Comparison of ENCODE assay signal across 1 cellular context in the genomic region with DNA sequence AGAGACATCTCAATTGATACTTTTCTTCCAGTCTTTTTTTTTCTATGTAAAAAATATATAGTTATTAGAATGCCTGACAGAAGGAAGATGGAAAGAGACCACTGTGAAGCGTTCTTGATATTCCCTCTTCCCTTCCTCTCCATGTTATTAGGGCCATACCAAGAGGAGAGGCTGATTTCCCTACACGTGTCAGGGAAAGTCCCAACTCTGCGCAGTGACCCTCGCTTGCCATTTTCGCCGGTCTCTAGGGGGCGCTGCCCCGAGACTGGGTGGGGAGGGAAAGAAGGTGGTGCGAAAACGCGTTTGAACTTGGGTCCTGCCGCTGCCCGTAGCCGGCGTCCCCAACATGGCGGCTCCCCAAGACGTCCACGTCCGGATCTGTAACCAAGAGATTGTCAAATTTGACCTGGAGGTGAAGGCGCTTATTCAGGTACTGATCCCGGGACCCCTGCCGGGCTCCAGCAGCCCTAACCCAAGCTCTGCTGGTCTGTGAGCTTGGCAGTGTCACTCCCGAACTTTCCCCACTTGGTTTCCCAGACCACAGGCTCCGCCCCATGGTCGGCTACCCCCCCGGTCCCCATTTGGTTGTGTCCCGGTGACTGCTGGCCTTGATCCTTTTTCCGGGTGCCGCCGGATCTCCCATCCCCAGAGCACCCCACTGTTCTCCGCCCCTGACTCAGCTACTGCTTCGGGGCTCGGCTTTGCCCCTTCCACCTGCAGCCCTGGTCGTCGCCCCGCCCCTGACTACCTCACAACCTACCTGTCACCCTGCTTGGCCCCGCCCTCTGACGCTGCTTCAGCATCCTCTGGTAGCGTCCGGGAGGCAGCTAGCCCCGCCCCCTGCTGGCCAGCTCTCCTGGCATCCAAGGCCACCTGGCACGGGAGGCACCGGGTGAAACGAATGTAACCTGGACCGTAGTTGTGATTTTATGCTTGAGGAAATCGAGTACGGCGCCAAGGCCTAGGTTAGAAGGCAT.
TF ChIP-seq lines count a peak whose summit lies in the region.

A gene with protein sequence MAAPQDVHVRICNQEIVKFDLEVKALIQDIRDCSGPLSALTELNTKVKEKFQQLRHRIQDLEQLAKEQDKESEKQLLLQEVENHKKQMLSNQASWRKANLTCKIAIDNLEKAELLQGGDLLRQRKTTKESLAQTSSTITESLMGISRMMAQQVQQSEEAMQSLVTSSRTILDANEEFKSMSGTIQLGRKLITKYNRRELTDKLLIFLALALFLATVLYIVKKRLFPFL (plus strand): TSS at position 332 of the 977 bp plus-strand sequence. CDS start 15 bp downstream, at position 347.

TF ChIP-seq in HepG2, 621 proteins besides CTCF, POLR2A, EP300 and RAD21 (continued from another document and continues in another):
- TF ChIP-seq, protein P1, sequence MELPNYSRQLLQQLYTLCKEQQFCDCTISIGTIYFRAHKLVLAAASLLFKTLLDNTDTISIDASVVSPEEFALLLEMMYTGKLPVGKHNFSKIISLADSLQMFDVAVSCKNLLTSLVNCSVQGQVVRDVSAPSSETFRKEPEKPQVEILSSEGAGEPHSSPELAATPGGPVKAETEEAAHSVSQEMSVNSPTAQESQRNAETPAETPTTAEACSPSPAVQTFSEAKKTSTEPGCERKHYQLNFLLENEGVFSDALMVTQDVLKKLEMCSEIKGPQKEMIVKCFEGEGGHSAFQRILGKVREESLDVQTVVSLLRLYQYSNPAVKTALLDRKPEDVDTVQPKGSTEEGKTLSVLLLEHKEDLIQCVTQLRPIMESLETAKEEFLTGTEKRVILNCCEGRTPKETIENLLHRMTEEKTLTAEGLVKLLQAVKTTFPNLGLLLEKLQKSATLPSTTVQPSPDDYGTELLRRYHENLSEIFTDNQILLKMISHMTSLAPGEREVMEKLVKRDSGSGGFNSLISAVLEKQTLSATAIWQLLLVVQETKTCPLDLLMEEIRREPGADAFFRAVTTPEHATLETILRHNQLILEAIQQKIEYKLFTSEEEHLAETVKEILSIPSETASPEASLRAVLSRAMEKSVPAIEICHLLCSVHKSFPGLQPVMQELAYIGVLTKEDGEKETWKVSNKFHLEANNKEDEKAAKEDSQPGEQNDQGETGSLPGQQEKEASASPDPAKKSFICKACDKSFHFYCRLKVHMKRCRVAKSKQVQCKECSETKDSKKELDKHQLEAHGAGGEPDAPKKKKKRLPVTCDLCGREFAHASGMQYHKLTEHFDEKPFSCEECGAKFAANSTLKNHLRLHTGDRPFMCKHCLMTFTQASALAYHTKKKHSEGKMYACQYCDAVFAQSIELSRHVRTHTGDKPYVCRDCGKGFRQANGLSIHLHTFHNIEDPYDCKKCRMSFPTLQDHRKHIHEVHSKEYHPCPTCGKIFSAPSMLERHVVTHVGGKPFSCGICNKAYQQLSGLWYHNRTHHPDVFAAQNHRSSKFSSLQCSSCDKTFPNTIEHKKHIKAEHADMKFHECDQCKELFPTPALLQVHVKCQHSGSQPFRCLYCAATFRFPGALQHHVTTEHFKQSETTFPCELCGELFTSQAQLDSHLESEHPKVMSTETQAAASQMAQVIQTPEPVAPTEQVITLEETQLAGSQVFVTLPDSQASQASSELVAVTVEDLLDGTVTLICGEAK (IDR thresholded peaks at IDR 0.05): no peak
- TF ChIP-seq, protein P1 (CRISPR knock-in tag; IDR thresholded peaks at IDR 0.05): peak; percentile 51; the same call in 1 of the 2 replicates
- TF ChIP-seq ZNF891 (CRISPR knock-in tag; IDR thresholded peaks at IDR 0.05) (no peak), ZFP82 (CRISPR knock-in tag; IDR thresholded peaks at IDR 0.05; ENCODE audit: borderline replicate concordance) (no peak), ZNF777 (CRISPR knock-in tag; IDR thresholded peaks at IDR 0.05) (0 out of 2 replicates have a peak, but pooled peaks have one; percentile 31), FIP1L1 (IDR thresholded peaks at IDR 0.05; ENCODE audit: borderline replicate concordance, insufficient read depth, low read depth, low read length) (no peak), SPEN (CRISPR knock-in tag; IDR thresholded peaks at IDR 0.05; ENCODE audit: low read depth) (peak; percentile 61), PCBP2 (optimal IDR thresholded peaks at IDR 0.05; ENCODE audit: low read depth, low read length, poor library complexity, severe bottlenecking) (no peak), RXRB (CRISPR knock-in tag; IDR thresholded peaks at IDR 0.05; ENCODE audit: borderline replicate concordance) (peak; percentile 72), HDAC2 (CRISPR knock-in tag; IDR thresholded peaks at IDR 0.05) (peak; percentile 84), KDM1A (CRISPR knock-in tag; IDR thresholded peaks at IDR 0.05) (0 out of 2 replicates have a peak, but pooled peaks have one; percentile 72), SALL2 (CRISPR knock-in tag; IDR thresholded peaks at IDR 0.05) (peak; percentile 78; the same call in 1 of the 2 replicates), ZFP62 (CRISPR knock-in tag; IDR thresholded peaks at IDR 0.05) (no peak), SMARCC2 (IDR thresholded peaks at IDR 0.05) (no peak), TOE1 (CRISPR knock-in tag; IDR thresholded peaks at IDR 0.05) (no peak), ELF3 (CRISPR knock-in tag; IDR thresholded peaks at IDR 0.05) (no peak), ZNF224 (CRISPR knock-in tag; IDR thresholded peaks at IDR 0.05) (no peak), NR2F2 (IDR thresholded peaks at IDR 0.05; ENCODE audit: borderline replicate concordance, low read depth) (no peak; the same call in 1 of the 2 replicates), ZNF569 (CRISPR knock-in tag; IDR thresholded peaks at IDR 0.05; ENCODE audit: borderline replicate concordance) (0 out of 2 replicates have a peak, but pooled peaks have one; percentile 58), PLRG1 (conservative IDR thresholded peaks at IDR 0.05) (no peak), SP1 (IDR thresholded peaks at IDR 0.05) (no peak), SP1 (CRISPR knock-in tag; IDR thresholded peaks at IDR 0.05) (peak; percentile 92), CEBPB (IDR thresholded peaks at IDR 0.05; ENCODE audit: borderline replicate concordance, low read depth, low read length) (no peak)
- TF ChIP-seq, protein P2, sequence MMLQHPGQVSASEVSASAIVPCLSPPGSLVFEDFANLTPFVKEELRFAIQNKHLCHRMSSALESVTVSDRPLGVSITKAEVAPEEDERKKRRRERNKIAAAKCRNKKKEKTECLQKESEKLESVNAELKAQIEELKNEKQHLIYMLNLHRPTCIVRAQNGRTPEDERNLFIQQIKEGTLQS (CRISPR knock-in tag; IDR thresholded peaks at IDR 0.05): no peak
- TF ChIP-seq, protein P3, sequence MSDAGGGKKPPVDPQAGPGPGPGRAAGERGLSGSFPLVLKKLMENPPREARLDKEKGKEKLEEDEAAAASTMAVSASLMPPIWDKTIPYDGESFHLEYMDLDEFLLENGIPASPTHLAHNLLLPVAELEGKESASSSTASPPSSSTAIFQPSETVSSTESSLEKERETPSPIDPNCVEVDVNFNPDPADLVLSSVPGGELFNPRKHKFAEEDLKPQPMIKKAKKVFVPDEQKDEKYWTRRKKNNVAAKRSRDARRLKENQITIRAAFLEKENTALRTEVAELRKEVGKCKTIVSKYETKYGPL (CRISPR knock-in tag; IDR thresholded peaks at IDR 0.05): no peak
- TF ChIP-seq, protein P4, sequence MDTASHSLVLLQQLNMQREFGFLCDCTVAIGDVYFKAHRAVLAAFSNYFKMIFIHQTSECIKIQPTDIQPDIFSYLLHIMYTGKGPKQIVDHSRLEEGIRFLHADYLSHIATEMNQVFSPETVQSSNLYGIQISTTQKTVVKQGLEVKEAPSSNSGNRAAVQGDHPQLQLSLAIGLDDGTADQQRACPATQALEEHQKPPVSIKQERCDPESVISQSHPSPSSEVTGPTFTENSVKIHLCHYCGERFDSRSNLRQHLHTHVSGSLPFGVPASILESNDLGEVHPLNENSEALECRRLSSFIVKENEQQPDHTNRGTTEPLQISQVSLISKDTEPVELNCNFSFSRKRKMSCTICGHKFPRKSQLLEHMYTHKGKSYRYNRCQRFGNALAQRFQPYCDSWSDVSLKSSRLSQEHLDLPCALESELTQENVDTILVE (CRISPR knock-in tag; IDR thresholded peaks at IDR 0.05): peak; percentile 64; the same call in 1 of the 2 replicates
- TF ChIP-seq, protein P5, sequence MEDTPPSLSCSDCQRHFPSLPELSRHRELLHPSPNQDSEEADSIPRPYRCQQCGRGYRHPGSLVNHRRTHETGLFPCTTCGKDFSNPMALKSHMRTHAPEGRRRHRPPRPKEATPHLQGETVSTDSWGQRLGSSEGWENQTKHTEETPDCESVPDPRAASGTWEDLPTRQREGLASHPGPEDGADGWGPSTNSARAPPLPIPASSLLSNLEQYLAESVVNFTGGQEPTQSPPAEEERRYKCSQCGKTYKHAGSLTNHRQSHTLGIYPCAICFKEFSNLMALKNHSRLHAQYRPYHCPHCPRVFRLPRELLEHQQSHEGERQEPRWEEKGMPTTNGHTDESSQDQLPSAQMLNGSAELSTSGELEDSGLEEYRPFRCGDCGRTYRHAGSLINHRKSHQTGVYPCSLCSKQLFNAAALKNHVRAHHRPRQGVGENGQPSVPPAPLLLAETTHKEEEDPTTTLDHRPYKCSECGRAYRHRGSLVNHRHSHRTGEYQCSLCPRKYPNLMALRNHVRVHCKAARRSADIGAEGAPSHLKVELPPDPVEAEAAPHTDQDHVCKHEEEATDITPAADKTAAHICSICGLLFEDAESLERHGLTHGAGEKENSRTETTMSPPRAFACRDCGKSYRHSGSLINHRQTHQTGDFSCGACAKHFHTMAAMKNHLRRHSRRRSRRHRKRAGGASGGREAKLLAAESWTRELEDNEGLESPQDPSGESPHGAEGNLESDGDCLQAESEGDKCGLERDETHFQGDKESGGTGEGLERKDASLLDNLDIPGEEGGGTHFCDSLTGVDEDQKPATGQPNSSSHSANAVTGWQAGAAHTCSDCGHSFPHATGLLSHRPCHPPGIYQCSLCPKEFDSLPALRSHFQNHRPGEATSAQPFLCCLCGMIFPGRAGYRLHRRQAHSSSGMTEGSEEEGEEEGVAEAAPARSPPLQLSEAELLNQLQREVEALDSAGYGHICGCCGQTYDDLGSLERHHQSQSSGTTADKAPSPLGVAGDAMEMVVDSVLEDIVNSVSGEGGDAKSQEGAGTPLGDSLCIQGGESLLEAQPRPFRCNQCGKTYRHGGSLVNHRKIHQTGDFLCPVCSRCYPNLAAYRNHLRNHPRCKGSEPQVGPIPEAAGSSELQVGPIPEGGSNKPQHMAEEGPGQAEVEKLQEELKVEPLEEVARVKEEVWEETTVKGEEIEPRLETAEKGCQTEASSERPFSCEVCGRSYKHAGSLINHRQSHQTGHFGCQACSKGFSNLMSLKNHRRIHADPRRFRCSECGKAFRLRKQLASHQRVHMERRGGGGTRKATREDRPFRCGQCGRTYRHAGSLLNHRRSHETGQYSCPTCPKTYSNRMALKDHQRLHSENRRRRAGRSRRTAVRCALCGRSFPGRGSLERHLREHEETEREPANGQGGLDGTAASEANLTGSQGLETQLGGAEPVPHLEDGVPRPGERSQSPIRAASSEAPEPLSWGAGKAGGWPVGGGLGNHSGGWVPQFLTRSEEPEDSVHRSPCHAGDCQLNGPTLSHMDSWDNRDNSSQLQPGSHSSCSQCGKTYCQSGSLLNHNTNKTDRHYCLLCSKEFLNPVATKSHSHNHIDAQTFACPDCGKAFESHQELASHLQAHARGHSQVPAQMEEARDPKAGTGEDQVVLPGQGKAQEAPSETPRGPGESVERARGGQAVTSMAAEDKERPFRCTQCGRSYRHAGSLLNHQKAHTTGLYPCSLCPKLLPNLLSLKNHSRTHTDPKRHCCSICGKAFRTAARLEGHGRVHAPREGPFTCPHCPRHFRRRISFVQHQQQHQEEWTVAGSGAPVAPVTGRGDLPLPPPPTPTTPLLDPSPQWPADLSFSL (CRISPR knock-in tag; IDR thresholded peaks at IDR 0.05): no peak
- TF ChIP-seq, protein P6, sequence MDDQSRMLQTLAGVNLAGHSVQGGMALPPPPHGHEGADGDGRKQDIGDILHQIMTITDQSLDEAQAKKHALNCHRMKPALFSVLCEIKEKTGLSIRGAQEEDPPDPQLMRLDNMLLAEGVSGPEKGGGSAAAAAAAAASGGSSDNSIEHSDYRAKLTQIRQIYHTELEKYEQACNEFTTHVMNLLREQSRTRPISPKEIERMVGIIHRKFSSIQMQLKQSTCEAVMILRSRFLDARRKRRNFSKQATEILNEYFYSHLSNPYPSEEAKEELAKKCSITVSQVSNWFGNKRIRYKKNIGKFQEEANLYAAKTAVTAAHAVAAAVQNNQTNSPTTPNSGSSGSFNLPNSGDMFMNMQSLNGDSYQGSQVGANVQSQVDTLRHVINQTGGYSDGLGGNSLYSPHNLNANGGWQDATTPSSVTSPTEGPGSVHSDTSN (CRISPR knock-in tag; IDR thresholded peaks at IDR 0.05; ENCODE audit: borderline replicate concordance): no peak
- TF ChIP-seq, protein P7, sequence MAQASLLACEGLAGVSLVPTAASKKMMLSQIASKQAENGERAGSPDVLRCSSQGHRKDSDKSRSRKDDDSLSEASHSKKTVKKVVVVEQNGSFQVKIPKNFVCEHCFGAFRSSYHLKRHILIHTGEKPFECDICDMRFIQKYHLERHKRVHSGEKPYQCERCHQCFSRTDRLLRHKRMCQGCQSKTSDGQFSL (CRISPR knock-in tag; IDR thresholded peaks at IDR 0.05): peak; percentile 93
- TF ChIP-seq, protein P8, sequence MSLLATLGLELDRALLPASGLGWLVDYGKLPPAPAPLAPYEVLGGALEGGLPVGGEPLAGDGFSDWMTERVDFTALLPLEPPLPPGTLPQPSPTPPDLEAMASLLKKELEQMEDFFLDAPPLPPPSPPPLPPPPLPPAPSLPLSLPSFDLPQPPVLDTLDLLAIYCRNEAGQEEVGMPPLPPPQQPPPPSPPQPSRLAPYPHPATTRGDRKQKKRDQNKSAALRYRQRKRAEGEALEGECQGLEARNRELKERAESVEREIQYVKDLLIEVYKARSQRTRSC (CRISPR knock-in tag; IDR thresholded peaks at IDR 0.05; ENCODE audit: low read depth): no peak
